ENCODE assay signal across 23 cellular contexts in the genomic region with DNA sequence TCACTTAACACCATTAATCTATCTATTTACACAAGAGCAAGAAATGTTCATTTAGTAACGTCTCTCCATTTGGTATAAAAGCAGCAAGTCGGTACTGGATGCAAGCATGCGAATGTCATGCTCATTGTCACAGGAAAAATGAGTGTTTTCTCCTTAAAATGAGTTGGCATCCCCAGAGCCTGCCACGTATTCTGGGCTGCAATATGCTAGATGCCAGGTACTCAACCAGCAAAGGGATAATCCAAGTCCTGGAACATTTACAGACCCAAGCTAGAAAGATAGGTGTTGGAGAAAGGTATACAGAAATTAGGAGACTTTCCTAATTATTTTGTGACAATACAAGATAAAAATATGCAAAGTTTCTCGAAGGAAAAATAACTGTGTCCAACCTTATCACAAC.
"Had no signal": no experiment of that assay in that cellular context is flagged by ENCODE, and none has a peak within 500 bp of the region (broad histone marks: within the 10 kb centered on the region; RNA-seq: fewer than 3 reads in every experiment).

No MANE protein-coding gene starts in this region.

- H3K4me1 Mint-ChIP-seq: immature natural killer cell had no signal

- H3K9me3 ChIP-seq: left lung, right lobe of liver, upper lobe of left lung had no signal

- ATAC-seq: activated CD8-positive, alpha-beta T cell treated with anti-CD3 and anti-CD28 coated beads, Interleukin-2, amount 10 ng/mL, durations not matched to agents 7 days and 5 days; left lung; natural killer cell treated with Interleukin-12 subunit alpha and Interleukin-12 subunit beta and Interleukin-15 and Interleukin-18, amount 100 ng/mL, for 72 hours; right lobe of liver had no signal

- H3K9me3 Mint-ChIP-seq: activated T-helper 1 cell treated with anti-CD3 and anti-CD28 coated beads, Interleukin-12 subunit alpha, Interleukin-12 subunit beta, Interleukin-2, Interleukin-4 antibody, amounts not matched to agents 30 ng/mL and 10 ng/mL and 1 ng/mL, durations not matched to agents 14 hours and 24 hours and 36 hours; brain; natural killer cell treated with Interleukin-12 subunit alpha and Interleukin-12 subunit beta and Interleukin-15 and Interleukin-18, amount 100 ng/mL, for 72 hours had no signal

- H3K27me3 ChIP-seq: right lobe of liver, upper lobe of left lung had no signal

- H3K36me3 Mint-ChIP-seq: brain; immature natural killer cell; natural killer cell treated with Interleukin-12 subunit alpha and Interleukin-12 subunit beta and Interleukin-15 and Interleukin-18, amount 100 ng/mL, for 72 hours had no signal

- DNase-seq: activated CD4-positive, alpha-beta T cell treated with anti-CD3 and anti-CD28 coated beads for 1 hour; activated CD4-positive, alpha-beta T cell treated with anti-CD3 and anti-CD28 coated beads, Interleukin-2, amount 50 U/mL, for 1 hour; activated CD8-positive, alpha-beta T cell treated with anti-CD3 and anti-CD28 coated beads, Interleukin-2, amount 10 ng/mL, durations not matched to agents 7 days and 5 days; activated gamma-delta T cell; activated naive CD4-positive, alpha-beta T cell treated with anti-CD3 and anti-CD28 coated beads, Interleukin-2, amount 50 U/mL, for 16 hours; aorta; dermis blood vessel endothelial cell; effector CD8-positive, alpha-beta T cell; erythroblast; foreskin fibroblast; immature natural killer cell; left lung; midbrain; posterior cingulate gyrus; right lobe of liver; stimulated activated CD4-positive, alpha-beta T cell treated with anti-CD3 and anti-CD28 coated beads, Interleukin-15, amount 100 ng/mL, for 24 hours; stimulated activated naive CD4-positive, alpha-beta T cell; upper lobe of left lung; WERI-Rb-1 had no signal

- H3K27ac Mint-ChIP-seq: activated CD8-positive, alpha-beta T cell treated with anti-CD3 and anti-CD28 coated beads, Interleukin-2, amount 10 ng/mL, durations not matched to agents 7 days and 5 days; activated T-helper 1 cell treated with anti-CD3 and anti-CD28 coated beads, Interleukin-12 subunit alpha, Interleukin-12 subunit beta, Interleukin-2, Interleukin-4 antibody, amounts not matched to agents 30 ng/mL and 10 ng/mL and 1 ng/mL, durations not matched to agents 14 hours and 24 hours and 36 hours; immature natural killer cell; natural killer cell treated with Interleukin-12 subunit alpha and Interleukin-12 subunit beta and Interleukin-15 and Interleukin-18, amount 100 ng/mL, for 72 hours had no signal

- H3K36me3 ChIP-seq: left lung, right lobe of liver, upper lobe of left lung, WERI-Rb-1 had no signal

- H3K4me3 Mint-ChIP-seq: activated CD8-positive, alpha-beta T cell treated with anti-CD3 and anti-CD28 coated beads, Interleukin-2, amount 10 ng/mL, durations not matched to agents 7 days and 5 days; activated T-helper 1 cell treated with anti-CD3 and anti-CD28 coated beads, Interleukin-12 subunit alpha, Interleukin-12 subunit beta, Interleukin-2, Interleukin-4 antibody, amounts not matched to agents 30 ng/mL and 10 ng/mL and 1 ng/mL, durations not matched to agents 14 hours and 24 hours and 36 hours; immature natural killer cell; natural killer cell treated with Interleukin-12 subunit alpha and Interleukin-12 subunit beta and Interleukin-15 and Interleukin-18, amount 100 ng/mL, for 72 hours had no signal

- H3K4me1 ChIP-seq: left lung, right lobe of liver, upper lobe of left lung had no signal

- H3K27ac ChIP-seq: left lung, right lobe of liver, upper lobe of left lung, WERI-Rb-1 had no signal

- H3K4me3 ChIP-seq: left lung, right lobe of liver, skin epidermis, upper lobe of left lung had no signal
